Comparison of ENCODE assay signal across 20 cellular contexts in genomic region chr4:25827897-25828296, GRCh38. TPM values are rescaled to one million over a fixed set of nuclear protein-coding genes. Genes with fewer than 3 reads are reported as not detected.
DNase-seq lines count a peak whose midpoint lies in the region; ATAC-seq and TF ChIP-seq lines count a peak whose summit lies in the region.
"Had no signal": no experiment of that assay in that cellular context is flagged by ENCODE, and none has a peak within 500 bp of the region (broad histone marks: within the 10 kb centered on the region; RNA-seq: fewer than 3 reads in every experiment).

No MANE protein-coding gene starts in this region.

- H3K36me3 ChIP-seq in HAP-1 (replicated peaks) (peaks cover 3% of the 10 kb centered on the region; the same call in 1 of the 2 replicates), SK-N-SH (replicated peaks in 1 of 2; ENCODE audit: control insufficient read depth in 1 of 2, insufficient read depth in 2 of 2, low read length in 1 of 2) (no peaks in the 10 kb centered on the region), esophagus muscularis mucosa (no peaks in the 10 kb centered on the region)

- TF ChIP-seq CTCF in SK-N-SH (IDR thresholded peaks at IDR 0.05) (no peak), esophagus muscularis mucosa (IDR thresholded peaks at IDR 0.05) (no peak)

- no peak overlapping the region for H3K4me3 ChIP-seq in HAP-1
- H3K4me3 ChIP-seq in SK-N-SH (ENCODE audit: low read depth in 2 of 2, low read length in 1 of 2), result no peak overlapping the region
- H3K4me3 ChIP-seq in esophagus muscularis mucosa, result no peak overlapping the region
- H3K4me3 ChIP-seq: BLaER1, GM12878 had no signal

- peak overlapping the region; percentile 44 for H3K27ac Mint-ChIP-seq in stimulated activated memory B cell treated with anti-CD40 and anti-IgM and Interleukin-4, amounts not matched to agents 10 μg/mL and 1 μg/mL and 100 μg/mL, for 72 hours
- H3K27ac Mint-ChIP-seq: CD4-positive, alpha-beta T cell had no signal

- in situ Hi-C loops in HAP-1 (cut with MboI; ENCODE audit: low sequenced_read_pairs), result no loop called here

- H4K20me1 ChIP-seq in SK-N-SH (ENCODE audit: insufficient read depth), result no peaks in the 10 kb centered on the region
- H4K20me1 ChIP-seq: BLaER1 had no signal

- no peaks in the 10 kb centered on the region for H3K9me3 Mint-ChIP-seq in stimulated activated memory B cell treated with anti-CD40 and anti-IgM and Interleukin-4, amounts not matched to agents 10 μg/mL and 1 μg/mL and 100 μg/mL, for 72 hours
- H3K9me3 Mint-ChIP-seq: CD4-positive, alpha-beta T cell had no signal

- H3K9me3 ChIP-seq in HAP-1 (no peaks in the 10 kb centered on the region), SK-N-SH (no peaks in the 10 kb centered on the region), esophagus muscularis mucosa (no peaks in the 10 kb centered on the region)
- H3K9me3 ChIP-seq: BLaER1 had no signal

- H3K4me2 ChIP-seq in SK-N-SH, result no peak overlapping the region
- H3K4me2 ChIP-seq: BLaER1 had no signal

- TF ChIP-seq EP300 in SK-N-SH (IDR thresholded peaks at IDR 0.05; ENCODE audit: borderline replicate concordance in 1 of 2, low read depth in 1 of 2, low read length in 1 of 2) (no peak), esophagus muscularis mucosa (IDR thresholded peaks at IDR 0.05) (no peak)

- H3K4me1 Mint-ChIP-seq in stimulated activated memory B cell treated with anti-CD40 and anti-IgM and Interleukin-4, amounts not matched to agents 10 μg/mL and 1 μg/mL and 100 μg/mL, for 72 hours, result peaks cover 23% of the 10 kb centered on the region

- H3K79me2 ChIP-seq in SK-N-SH (ENCODE audit: insufficient read depth), result no peaks in the 10 kb centered on the region

- H3K9me2 ChIP-seq in SK-N-SH, result no peaks in the 10 kb centered on the region

- H2AFZ ChIP-seq in SK-N-SH (ENCODE audit: low read depth), result no peak overlapping the region

- no peak for ATAC-seq in stimulated activated memory B cell treated with anti-CD40 and anti-IgM and Interleukin-4, amounts not matched to agents 10 μg/mL and 1 μg/mL and 100 μg/mL, for 72 hours
- ATAC-seq in GM19023 (IDR thresholded peaks at IDR 0.05; ENCODE audit: unreplicated experiment), result no peak
- ATAC-seq: GM12878, Panc1 had no signal

- no peak for TF ChIP-seq POLR2A in esophagus muscularis mucosa (IDR thresholded peaks at IDR 0.05; ENCODE audit: low read depth)

- H3K4me3 Mint-ChIP-seq in stimulated activated memory B cell treated with anti-CD40 and anti-IgM and Interleukin-4, amounts not matched to agents 10 μg/mL and 1 μg/mL and 100 μg/mL, for 72 hours, result no peak overlapping the region
- H3K4me3 Mint-ChIP-seq: CD4-positive, alpha-beta T cell had no signal

- no peak for TF ChIP-seq RAD21 in SK-N-SH (IDR thresholded peaks at IDR 0.05; ENCODE audit: low read length)

- no peaks in the 10 kb centered on the region for H3F3A ChIP-seq in SK-N-SH (replicated peaks; ENCODE audit: insufficient read depth)

- 80% methylated on average over 4 of the region's 4 CpGs for whole genome bisulfite sequencing in SK-N-SH (ENCODE audit: low lambda C conversion rate)
- 89% methylated on average over 4 of the region's 4 CpGs for WGBS in esophagus muscularis mucosa

- CTCF ChIA-PET in SK-N-SH (lab: Yijun Ruan, JAX), result interaction anchor here (1.2 to 1.3 kb wide), 2 partner anchors 9 to 60 kb away, joined by 3 read pairs; no protein-coding TSS in a partner anchor

- intact Hi-C loops in esophagus muscularis mucosa (cut with DNase I), result no loop called here

- no peak overlapping the region for H3K9ac ChIP-seq in SK-N-SH
- H3K9ac ChIP-seq: BLaER1 had no signal

- peaks cover 65% of the 10 kb centered on the region for H3K36me3 Mint-ChIP-seq in stimulated activated memory B cell treated with anti-CD40 and anti-IgM and Interleukin-4, amounts not matched to agents 10 μg/mL and 1 μg/mL and 100 μg/mL, for 72 hours

- H3K4me1 ChIP-seq in HAP-1 (peaks cover 10% of the 10 kb centered on the region), SK-N-SH (ENCODE audit: control insufficient read depth in 1 of 2, insufficient read depth in 2 of 2, low read depth in 1 of 2, low read length in 1 of 2) (no peaks in the 10 kb centered on the region), esophagus muscularis mucosa (no peaks in the 10 kb centered on the region)
- H3K4me1 ChIP-seq: BLaER1 had no signal

- H3K27me3 Mint-ChIP-seq in stimulated activated memory B cell treated with anti-CD40 and anti-IgM and Interleukin-4, amounts not matched to agents 10 μg/mL and 1 μg/mL and 100 μg/mL, for 72 hours, result no peaks in the 10 kb centered on the region
- H3K27me3 Mint-ChIP-seq: CD4-positive, alpha-beta T cell had no signal

- H3K27ac ChIP-seq in SK-N-SH (ENCODE audit: low read depth in 2 of 2, low read length in 1 of 2) (no peak overlapping the region), esophagus muscularis mucosa (replicated peaks in 1 of 4) (no peak overlapping the region)
- H3K27ac ChIP-seq: BLaER1, HL-60, RWPE1 had no signal

- POLR2A ChIA-PET in SK-N-SH (lab: Yijun Ruan, JAX), result no interaction called here

- DNase-seq in D341Med (ENCODE audit: low spot score) (peak; percentile 74), HAP-1 (ENCODE audit: low spot score in 2 of 2) (peak; percentile 58 to 61), NCI-H82 treated with DMSO at 0.1 percent for 48 hours (lab: John Stamatoyannopoulos, UW; ENCODE audit: unreplicated experiment) (peak; percentile 70), SK-N-SH (no peak), esophagus muscularis mucosa (ENCODE audit: extremely low spot score) (no peak)
- DNase-seq: CD4-positive, alpha-beta T cell; GDM1; NCI-H1092; NCI-H1436; NCI-H187 treated with DMSO at 0.1 percent for 48 hours; NCI-H526; SHP77 treated with DMSO at 0.1 percent for 48 hours; SW 1271 had no signal

- H3K27me3 ChIP-seq in HAP-1 (ENCODE audit: low read depth), result no peaks in the 10 kb centered on the region
- H3K27me3 ChIP-seq in SK-N-SH (ENCODE audit: insufficient read depth), result no peaks in the 10 kb centered on the region
- no peaks in the 10 kb centered on the region for H3K27me3 ChIP-seq in esophagus muscularis mucosa
- H3K27me3 ChIP-seq: BLaER1 had no signal

TF ChIP-seq in SK-N-SH, 30 proteins besides CTCF, POLR2A, EP300 and RAD21 (continues in another document):
- TF ChIP-seq USF1 (IDR thresholded peaks at IDR 0.05; ENCODE audit: borderline replicate concordance, low read depth) (no peak), MXI1 (IDR thresholded peaks at IDR 0.05; ENCODE audit: low read depth, low read length) (no peak), MEF2A (IDR thresholded peaks at IDR 0.05; ENCODE audit: borderline replicate concordance, low read depth) (no peak), IRF3 (IDR thresholded peaks at IDR 0.05; ENCODE audit: low read depth, low read length) (no peak), TAF1 (IDR thresholded peaks at IDR 0.05; ENCODE audit: borderline replicate concordance, low read depth, low read length) (no peak), RXRA (IDR thresholded peaks at IDR 0.05; ENCODE audit: borderline replicate concordance, low read depth) (no peak), PBX3 (IDR thresholded peaks at IDR 0.05) (no peak), FOSL2 (IDR thresholded peaks at IDR 0.05; ENCODE audit: borderline replicate concordance, low read depth) (no peak), NRF1 (IDR thresholded peaks at IDR 0.05; ENCODE audit: low read depth, low read length) (no peak), YY1 (IDR thresholded peaks at IDR 0.05; ENCODE audit: low read depth) (no peak), JUND (IDR thresholded peaks at IDR 0.05) (no peak), TCF12 (IDR thresholded peaks at IDR 0.05) (no peak), ELF1 (IDR thresholded peaks at IDR 0.05) (no peak), CHD2 (IDR thresholded peaks at IDR 0.05; ENCODE audit: low read length, partially characterized antibody) (no peak), SIN3A (IDR thresholded peaks at IDR 0.05; ENCODE audit: borderline replicate concordance, low read depth, low read length) (no peak), USF2 (IDR thresholded peaks at IDR 0.05; ENCODE audit: borderline replicate concordance, low read depth, low read length) (no peak)

RNA-seq across cellular contexts. Expression of gene SEL1L3, which starts 34.9 kb away (rescaled TPM):
- 2.2 and 3.7 TPM in 2 replicates for polyA plus RNA-seq in SK-N-SH (2012; rRNA removed)
- 3.8 and 4.1 TPM in 2 replicates for polyA plus RNA-seq in SK-N-SH (2012; cell fraction: cytosol; rRNA removed)
- 1.8 and 3.8 TPM in 2 replicates for polyA plus RNA-seq in SK-N-SH (2012; cell fraction: nucleus; rRNA removed)
- 10 to 100 TPM in 1 of 4 donors, 1 to 10 TPM in 3; 3.3 to 11.7 (median 5.7) TPM for total RNA-seq in esophagus muscularis mucosa

Comparison
In these comparisons a context has a peak if more than half of its experiments do, and no peak if none do; other contexts are left out.
1. DNase-seq: peak in D341Med (single experiment), HAP-1 (2 of 2) and NCI-H82 treated with DMSO at 0.1 percent for 48 hours (single experiment); none in SK-N-SH (single experiment) and esophagus muscularis mucosa (single experiment).